26 cellular contexts compared by ENCODE assay signal in the genomic region with DNA sequence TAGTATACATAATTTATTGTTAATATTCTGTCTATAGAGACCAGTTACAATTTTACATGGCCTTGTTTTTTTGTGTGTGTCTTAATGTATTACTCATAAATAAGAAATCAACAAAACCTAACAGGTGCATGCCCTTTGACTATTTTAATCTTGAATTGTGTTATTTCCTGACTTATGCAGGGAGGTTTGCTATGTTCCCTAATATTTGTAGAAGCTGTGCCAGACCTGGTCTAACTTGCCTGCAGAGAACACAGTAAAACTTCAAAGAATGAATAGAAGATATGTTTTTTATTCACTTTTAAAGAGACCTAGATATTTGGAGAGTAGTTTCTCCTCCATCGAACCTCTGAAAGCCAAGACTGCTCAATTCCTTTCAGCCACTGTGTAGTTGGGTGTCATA.
"Had no signal": no experiment of that assay in that cellular context is flagged by ENCODE, and none has a peak within 500 bp of the region (broad histone marks: within the 10 kb centered on the region; RNA-seq: fewer than 3 reads in every experiment).

No MANE protein-coding gene starts in this region.

- H3K27ac ChIP-seq: stomach, suprapubic skin, testis, thoracic aorta, thyroid gland, tibial artery, tibial nerve, transverse colon, upper lobe of left lung, upper lobe of right lung, uterus, vagina had no signal

- H3K9me3 ChIP-seq: stomach, suprapubic skin, testis, thoracic aorta, thyroid gland, tibial artery, tibial nerve, transverse colon, upper lobe of left lung, upper lobe of right lung, uterus, vagina had no signal

- DNase-seq: stimulated activated CD4-positive, alpha-beta T cell treated with anti-CD3 and anti-CD28 coated beads, Interleukin-2, amount 100 ng/mL, for 48 hours; stimulated activated CD4-positive, alpha-beta T cell treated with anti-CD3 and anti-CD28 coated beads, Interleukin-4, amount 100 ng/mL, for 1 hour; stimulated activated CD4-positive, alpha-beta T cell treated with anti-CD3 and anti-CD28 coated beads, Interleukin-4, amount 100 ng/mL, for 24 hours; stimulated activated CD4-positive, alpha-beta T cell treated with anti-CD3 and anti-CD28 coated beads, Interleukin-4, amount 100 ng/mL, for 4 hours; stimulated activated CD8-positive, alpha-beta memory T cell treated with anti-CD3 and anti-CD28 coated beads, Interleukin-4, amount 100 ng/mL, for 48 hours; stimulated activated naive B cell treated with anti-CD40 and anti-IgM and Interleukin-4, amounts not matched to agents 10 μg/mL and 1 μg/mL and 100 μg/mL, for 72 hours; stimulated activated naive CD4-positive, alpha-beta T cell; stimulated activated naive CD4-positive, alpha-beta T cell treated with Interleukin-2 at 50 U/mL for 16 hours; stimulated activated naive CD8-positive, alpha-beta T cell treated with anti-CD3 and anti-CD28 coated beads, Interleukin-15, amount 100 ng/mL, for 72 hours; stimulated activated naive CD8-positive, alpha-beta T cell treated with anti-CD3 and anti-CD28 coated beads, Interleukin-15, Interleukin-2, amounts not matched to agents 100 U/mL and 50 U/mL, for 24 hours; stomach; substantia nigra; testis; thyroid gland; tibial artery; transverse colon; trophoblast cell; upper lobe of left lung; upper lobe of right lung; uterus had no signal

- ATAC-seq: stimulated activated effector memory CD8-positive, alpha-beta T cell treated with anti-CD3 and anti-CD28 coated beads, Interleukin-12 subunit alpha, Interleukin-12 subunit beta, amount 100 ng/mL, for 72 hours; stimulated activated memory B cell treated with anti-CD40 and anti-IgM and Interleukin-4, amounts not matched to agents 10 μg/mL and 1 μg/mL and 100 μg/mL, for 72 hours; stimulated activated naive B cell treated with anti-CD40 and anti-IgM and Interleukin-4, amounts not matched to agents 10 μg/mL and 1 μg/mL and 100 μg/mL, for 72 hours; stimulated activated naive CD8-positive, alpha-beta T cell treated with anti-CD3 and anti-CD28 coated beads, Interleukin-15, amount 100 ng/mL, for 72 hours; stimulated activated naive CD8-positive, alpha-beta T cell treated with anti-CD3 and anti-CD28 coated beads, Interleukin-15, Interleukin-2, amounts not matched to agents 100 U/mL and 50 U/mL, for 24 hours; upper lobe of right lung had no signal

- H3K4me1 ChIP-seq: stomach, suprapubic skin, testis, thyroid gland, tibial artery, tibial nerve, transverse colon, upper lobe of left lung, upper lobe of right lung, uterus, vagina had no signal

- H3K27me3 ChIP-seq: stomach, suprapubic skin, testis, thyroid gland, tibial artery, tibial nerve, transverse colon, upper lobe of left lung, upper lobe of right lung, uterus, vagina had no signal

- H3K36me3 ChIP-seq: stomach, suprapubic skin, thoracic aorta, thyroid gland, tibial artery, tibial nerve, transverse colon, upper lobe of left lung, upper lobe of right lung, uterus, vagina had no signal

- H3K4me3 ChIP-seq: stomach, suprapubic skin, testis, thoracic aorta, thyroid gland, tibial artery, tibial nerve, transverse colon, upper lobe of left lung, upper lobe of right lung, uterus, vagina had no signal
